8 cellular contexts compared by ENCODE assay signal in the genomic region with DNA sequence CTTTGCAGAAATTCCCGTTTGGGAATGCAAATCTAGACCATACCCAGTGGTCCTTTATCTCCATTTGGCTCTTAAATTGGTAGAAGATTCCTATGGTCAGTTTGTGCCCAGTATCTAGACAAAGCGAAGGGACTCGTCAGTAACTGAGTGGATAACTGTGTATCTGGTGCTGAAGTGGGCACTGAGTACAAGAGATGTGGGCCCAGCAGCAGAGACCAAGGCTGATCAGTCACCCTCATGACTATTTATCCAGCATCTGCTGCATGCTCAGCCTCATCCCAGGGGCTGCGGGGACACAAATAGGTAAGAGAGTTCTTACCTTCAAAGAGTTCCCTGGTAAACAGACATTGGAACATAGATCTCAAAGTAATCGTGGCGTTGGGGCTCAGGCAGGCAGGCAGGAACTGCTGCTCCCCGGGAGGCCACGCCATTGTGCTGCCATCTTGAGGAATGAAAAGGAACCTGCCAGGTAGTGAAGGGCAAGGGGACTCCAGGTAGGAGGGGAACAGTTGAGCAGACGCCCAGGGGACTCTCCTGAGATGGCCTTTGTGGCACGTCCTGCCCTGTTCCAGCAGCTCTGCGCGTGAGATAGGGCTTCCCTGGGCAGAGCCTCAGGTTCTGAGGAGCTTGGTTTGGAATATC. TPM values are rescaled to one million over a fixed set of nuclear protein-coding genes. Genes with fewer than 3 reads are reported as not detected.
DNase-seq lines count a peak whose midpoint lies in the region; TF ChIP-seq lines count a peak whose summit lies in the region.

No MANE protein-coding gene starts in this region.

- H3K4me3 ChIP-seq in GM12864 (ENCODE audit: low read depth, low read length), result no peak overlapping the region
- no peak overlapping the region for H3K4me3 ChIP-seq in epithelial cell of esophagus (ENCODE audit: low read length)

- H3K27ac Mint-ChIP-seq in osteocyte (ENCODE audit: unreplicated experiment), result no peak overlapping the region
- no peak overlapping the region for H3K27ac Mint-ChIP-seq in type B pancreatic cell

- H3K4me1 Mint-ChIP-seq in osteocyte (ENCODE audit: unreplicated experiment) (no peaks in the 10 kb centered on the region), type B pancreatic cell (ENCODE audit: unreplicated experiment) (no peaks in the 10 kb centered on the region)

- DNase-seq in GM12864 (ENCODE audit: low read depth) (no peak), NCI-H1105 (lab: John Stamatoyannopoulos, UW) (peak; percentile 17), epithelial cell of esophagus (ENCODE audit: low read depth) (peak; percentile 78), osteocyte (ENCODE audit: extremely low spot score, unreplicated experiment) (no peak), type B pancreatic cell (ENCODE audit: extremely low spot score, unreplicated experiment) (no peak), DMS153 (lab: John Stamatoyannopoulos, UW) (no peak), NK-92 (lab: John Stamatoyannopoulos, UW; ENCODE audit: unreplicated experiment) (no peak)
- DNase-seq in activated CD8-positive, alpha-beta memory T cell treated with anti-CD3 and anti-CD28 coated beads for 1 hour (ENCODE audit: extremely low read depth in 1 of 2, low read depth in 1 of 2), result peak; percentile 47 to 58

- TF ChIP-seq CTCF in GM12864 (IDR thresholded peaks at IDR 0.05; ENCODE audit: low read depth, low read length, missing control alignments), result peak; percentile 83
- peak; percentile 88 for TF ChIP-seq CTCF in epithelial cell of esophagus (IDR thresholded peaks at IDR 0.05; ENCODE audit: insufficient read depth, low read depth, low read length, missing control alignments)
- peak; percentile 22 for TF ChIP-seq CTCF in osteocyte (IDR thresholded peaks at IDR 0.05)
- TF ChIP-seq CTCF in type B pancreatic cell (conservative IDR thresholded peaks at IDR 0.05), result peak; percentile 52

- H3K4me3 Mint-ChIP-seq in osteocyte (ENCODE audit: unreplicated experiment) (no peak overlapping the region), type B pancreatic cell (no peak overlapping the region)

- H3K27me3 Mint-ChIP-seq in osteocyte (ENCODE audit: unreplicated experiment) (no peaks in the 10 kb centered on the region), type B pancreatic cell (no peaks in the 10 kb centered on the region)

- H3K36me3 Mint-ChIP-seq in osteocyte (ENCODE audit: unreplicated experiment), result peaks cover 3% of the 10 kb centered on the region
- H3K36me3 Mint-ChIP-seq in type B pancreatic cell, result peaks cover 8% of the 10 kb centered on the region

- H3K9me3 Mint-ChIP-seq in osteocyte (ENCODE audit: unreplicated experiment) (peaks cover 4% of the 10 kb centered on the region), type B pancreatic cell (no peaks in the 10 kb centered on the region)

RNA-seq across cellular contexts. Expression of a gene that starts 10.3 kb away (rescaled TPM):
- total RNA-seq in osteocyte (3.5 and 3.7 TPM in 2 replicates), type B pancreatic cell (ENCODE audit: low replicate concordance) (0.90 and 5.9 TPM in 2 replicates)

RNA-seq across cellular contexts. Expression of a gene that starts 32.4 kb away (rescaled TPM):
- total RNA-seq in osteocyte, result 54.9 and 55.9 TPM in 2 replicates
- 59.0 and 63.1 TPM in 2 replicates for total RNA-seq in type B pancreatic cell (ENCODE audit: low replicate concordance)

Comparison
In these comparisons a context has a peak if more than half of its experiments do, and no peak if none do; other contexts are left out.
1. DNase-seq: peak in NCI-H1105 (single experiment), activated CD8-positive, alpha-beta memory T cell treated with anti-CD3 and anti-CD28 coated beads for 1 hour (2 of 2) and epithelial cell of esophagus (single experiment); none in GM12864 (single experiment), osteocyte (single experiment), type B pancreatic cell (single experiment), DMS153 (single experiment) and NK-92 (single experiment).
2. CTCF ChIP-seq: peak in every context shown above with its lines; median percentile 88 in epithelial cell of esophagus; 83 in GM12864; 52 in type B pancreatic cell; 22 in osteocyte.